8 cellular contexts compared by ENCODE assay signal in the genomic region with DNA sequence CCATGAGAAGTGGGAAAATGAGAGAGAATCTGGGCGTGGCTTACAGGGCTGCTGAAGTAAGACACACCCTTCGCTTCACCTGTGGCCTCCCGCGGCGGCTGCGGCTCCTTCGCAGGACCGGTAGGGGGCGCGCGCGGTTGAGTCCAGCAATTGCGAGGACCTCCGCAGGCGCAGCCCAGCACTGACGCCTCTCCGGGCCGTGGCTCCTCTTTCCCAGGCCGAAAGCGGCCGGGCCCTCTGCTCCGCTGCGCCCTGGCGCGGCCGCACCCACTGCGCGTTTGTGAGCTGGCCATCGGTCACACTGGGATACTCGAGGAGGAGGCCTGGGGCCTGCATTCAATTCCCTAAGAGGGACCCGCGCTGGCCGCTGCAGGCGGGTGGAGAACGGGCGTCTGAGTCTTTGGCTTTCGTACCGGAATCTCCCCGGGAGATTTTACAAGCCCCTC. TPM values are rescaled to one million over a fixed set of nuclear protein-coding genes. Genes with fewer than 3 reads are reported as not detected.
DNase-seq lines count a peak whose midpoint lies in the region; ATAC-seq, FAIRE-seq and TF ChIP-seq lines count a peak whose summit lies in the region.

TSS of gene LRRD1 (minus strand) at position 215 of the 446 bp plus-strand sequence. CDS start 13,940 bp downstream, outside the sequence.

- no peak within 1 kb of the TSS for H4K5ac ChIP-seq in H1 (ENCODE audit: insufficient read length, low read depth, low read length)

- no peaks in the 10 kb centered on the region for H3K36me3 ChIP-seq in H1 (ENCODE audit: control insufficient read depth in 2 of 4, insufficient read depth in 4 of 4, low read length in 3 of 4)

- H2AK5ac ChIP-seq in H1 (ENCODE audit: low read depth, low read length), result no peak within 1 kb of the TSS

- H3K23me2 ChIP-seq in H1 (ENCODE audit: low read depth, low read length), result no peaks in the 10 kb centered on the region

- no peak within 1 kb of the TSS for H2BK12ac ChIP-seq in H1 (ENCODE audit: low read depth, low read length)

- H3K4me1 Mint-ChIP-seq in memory B cell, result peaks cover 2% of the 10 kb centered on the region

- no peak within 1 kb of the TSS for H3K23ac ChIP-seq in H1 (ENCODE audit: insufficient read length)

- DNase-seq in ACHN (peak; percentile 89), NCI-H748 treated with DMSO at 0.1 percent for 48 hours (lab: John Stamatoyannopoulos, UW) (peak; percentile 87), H1 (ENCODE audit: low read depth in 1 of 2, low spot score in 2 of 2) (peak; percentile 65 to 100), memory B cell (ENCODE audit: low spot score in 2 of 2) (peak; percentile 85 to 96)
- peak; percentile 82 to 95 (median 87) for DNase-seq in activated CD8-positive, alpha-beta memory T cell treated with anti-CD3 and anti-CD28 coated beads for 48 hours (ENCODE audit: low read depth in 2 of 3, low spot score in 2 of 3)
- peak; percentile 77 for DNase-seq in stimulated activated CD8-positive, alpha-beta memory T cell treated with anti-CD3 and anti-CD28 coated beads, Interleukin-12 subunit alpha, Interleukin-12 subunit beta, amount 100 ng/mL, for 1 hour (ENCODE audit: low read depth)

- TF ChIP-seq POLR2A in H1 (IDR thresholded peaks at IDR 0.05; ENCODE audit: control extremely low read depth in 1 of 2, low read depth in 2 of 2, low read length in 2 of 2), result no peak

- peak within 1 kb of the TSS; percentile 83; the same call in 1 of the 2 replicates for H4K8ac ChIP-seq in H1 (ENCODE audit: extremely low read depth, insufficient read depth, low read length)

- H2BK120ac ChIP-seq in H1 (replicated peaks; ENCODE audit: low read depth, low read length), result no peak within 1 kb of the TSS

- H3K9me3 Mint-ChIP-seq in memory B cell, result peaks cover 1% of the 10 kb centered on the region

- CTCF ChIA-PET in H1 (lab: Charles Lee; ENCODE audit: partially characterized antibody), result interaction anchor here (0.8 to 1.3 kb wide), 17 partner anchors 9 to 299 kb away, joined by 3 to 7 read pairs (median 3); partner anchors contain the start of genes ANKIB1, CYP51A1, ERVW-1 and KRIT1

- H3K4me2 ChIP-seq in H1 (ENCODE audit: insufficient read depth in 1 of 2, low read depth in 2 of 2, low read length in 2 of 2), result peak within 1 kb of the TSS; percentile 69 to 75

- H2BK15ac ChIP-seq in H1 (ENCODE audit: low read length), result no peak within 1 kb of the TSS

- H3K4me1 ChIP-seq in H1 (replicated peaks in 1 of 4; ENCODE audit: control insufficient read depth in 3 of 4, insufficient read depth in 4 of 4, low read length in 3 of 4), result no peaks in the 10 kb centered on the region; a peak in 1 of 7 replicates

- in situ Hi-C loops in ACHN (cut with HindIII; ENCODE audit: low pct_ligation_motif_present, low pct_unique_long_range_greater_than_20kb, low sequenced_read_pairs), result no loop called here

- no peak within 1 kb of the TSS for H3K27ac ChIP-seq in H1 (ENCODE audit: low read depth, low read length)

- peak within 1 kb of the TSS in 1 of 4 experiments; percentile 21; a peak in 1 of 7 replicates for H3K9ac ChIP-seq in H1 (replicated peaks in 1 of 4; ENCODE audit: extremely low read depth in 1 of 4, low read depth in 3 of 4, low read length in 3 of 4)

- ATAC-seq in GM18861 (IDR thresholded peaks at IDR 0.05; ENCODE audit: unreplicated experiment) (peak; percentile 98), HG03103 (IDR thresholded peaks at IDR 0.05; ENCODE audit: low read depth, unreplicated experiment) (peak; percentile 100), memory B cell (ENCODE audit: low read depth) (peak; percentile 96)

- peaks cover 1 to 4% (median 3%) of the 10 kb centered on the region in 4 experiments; a peak in 4 of 7 replicates for H3K27me3 ChIP-seq in H1 (replicated peaks in 1 of 4; ENCODE audit: control insufficient read depth in 3 of 4, extremely low read depth in 1 of 4, insufficient read depth in 3 of 4, low read length in 3 of 4)

- H2AFZ ChIP-seq in H1 (ENCODE audit: low read length), result peak within 1 kb of the TSS; percentile 74

- POLR2A ChIA-PET in H1 (lab: Charles Lee; ENCODE audit: partially characterized antibody), result interaction anchor here (0.8 to 1.4 kb wide), 5 partner anchors 9 to 268 kb away, joined by 3 to 8 read pairs (median 4); partner anchors contain the start of genes CYP51A1 and GATAD1

- H2BK20ac ChIP-seq in H1 (ENCODE audit: low read length), result no peak within 1 kb of the TSS

- FAIRE-seq in H1 (lab: Jason Lieb, UNC), result peak; percentile 82

- no peak within 1 kb of the TSS for H2BK5ac ChIP-seq in H1 (ENCODE audit: low read depth, low read length)

- peak within 1 kb of the TSS; percentile 36 to 64 (median 54); a peak in 7 of 8 replicates for H3K4me3 ChIP-seq in H1 (ENCODE audit: extremely low read depth in 1 of 4, insufficient read depth in 2 of 4, low read depth in 3 of 4, low read length in 4 of 4)

- peak within 1 kb of the TSS; percentile 6; the same call in 1 of the 2 replicates for H3K18ac ChIP-seq in H1 (ENCODE audit: extremely low read depth, low read length)

- peak; percentile 86 to 97 (median 96) for TF ChIP-seq CTCF in H1 (IDR thresholded peaks at IDR 0.05; ENCODE audit: control extremely low read depth in 1 of 3, insufficient read depth in 1 of 3, low read depth in 1 of 3, low read length in 3 of 3)

- H3K56ac ChIP-seq in H1 (replicated peaks; ENCODE audit: insufficient read length, low read depth, low read length), result no peak within 1 kb of the TSS

- peak within 1 kb of the TSS; percentile 76 for H3K4me3 Mint-ChIP-seq in memory B cell

- no peak within 1 kb of the TSS for H3K4ac ChIP-seq in H1 (replicated peaks; ENCODE audit: insufficient read length, low read depth, low read length)

- WGBS in H1 (ENCODE audit: extremely low coverage in 1 of 2, insufficient coverage in 1 of 2, insufficient read length in 1 of 2, insufficient replicate concordance in 2 of 2, low coverage in 1 of 2, low lambda C conversion rate in 2 of 2, missing lambda C conversion rate in 1 of 2), 2 experiments, result 7% methylated on average over 39 of the region's 39 CpGs; no CpG with 5 or more reads in 1 of the 2 experiments

- H3K79me1 ChIP-seq in H1 (ENCODE audit: low read depth, low read length), result no peaks in the 10 kb centered on the region

- no peak within 1 kb of the TSS for H3K14ac ChIP-seq in H1 (ENCODE audit: insufficient read length)

- H3K27ac Mint-ChIP-seq in memory B cell, result no peak within 1 kb of the TSS

- H3K79me2 ChIP-seq in H1 (ENCODE audit: control insufficient read depth in 1 of 2, insufficient read depth in 2 of 2, low read length in 2 of 2), result no peaks in the 10 kb centered on the region

- no peaks in the 10 kb centered on the region for H3K9me3 ChIP-seq in H1 (ENCODE audit: insufficient read depth in 2 of 2, low read depth in 1 of 2, low read length in 1 of 2)

- no peaks in the 10 kb centered on the region for H4K20me1 ChIP-seq in H1 (replicated peaks in 1 of 2; ENCODE audit: control insufficient read depth in 1 of 2, insufficient read depth in 2 of 2, low read length in 2 of 2)

- no peak for TF ChIP-seq EP300 in H1 (IDR thresholded peaks at IDR 0.05; ENCODE audit: borderline replicate concordance in 1 of 2, low read depth in 2 of 2, low read length in 2 of 2)

- TF ChIP-seq RAD21 in H1 (IDR thresholded peaks at IDR 0.05 in 1 of 2, conservative IDR thresholded peaks at IDR 0.05 in 1 of 2; ENCODE audit: low read depth in 2 of 2, low read length in 2 of 2), result peak; percentile 68 to 69

- H3K27me3 Mint-ChIP-seq in memory B cell, result no peaks in the 10 kb centered on the region

- no peak within 1 kb of the TSS for H4K91ac ChIP-seq in H1 (replicated peaks; ENCODE audit: insufficient read length, low read length)

- H3K36me3 Mint-ChIP-seq in memory B cell, result no peaks in the 10 kb centered on the region

TF ChIP-seq in H1, 55 proteins besides CTCF, POLR2A, EP300 and RAD21 (continues in another document):
- TF ChIP-seq RBBP5 (IDR thresholded peaks at IDR 0.05; ENCODE audit: borderline replicate concordance, low read depth, low read length), result no peak; the same call in 1 of the 2 replicates
- TF ChIP-seq CHD2 (IDR thresholded peaks at IDR 0.05; ENCODE audit: low read length), result peak; percentile 44; the same call in 1 of the 2 replicates
- TF ChIP-seq BCL11A (IDR thresholded peaks at IDR 0.05; ENCODE audit: low read depth in 2 of 2, low read length in 2 of 2), result no peak
- no peak for TF ChIP-seq NANOG (IDR thresholded peaks at IDR 0.05; ENCODE audit: insufficient read depth, low read depth, low read length, poor library complexity, severe bottlenecking)
- no peak for TF ChIP-seq EGR1 (IDR thresholded peaks at IDR 0.05; ENCODE audit: borderline replicate concordance, low read depth, low read length)
- TF ChIP-seq TEAD4 (IDR thresholded peaks at IDR 0.05; ENCODE audit: low read depth, low read length), result no peak
- TF ChIP-seq EZH2 (IDR thresholded peaks at IDR 0.05; ENCODE audit: low read depth, low read length, severe bottlenecking), result peak; percentile 22
- TF ChIP-seq TAF1 (IDR thresholded peaks at IDR 0.05; ENCODE audit: low read depth, low read length), result peak; percentile 37; the same call in 1 of the 2 replicates
- TF ChIP-seq CHD1 (IDR thresholded peaks at IDR 0.05; ENCODE audit: low read depth, low read length), result no peak
- TF ChIP-seq JUND (IDR thresholded peaks at IDR 0.05; ENCODE audit: low read length), result no peak
- TF ChIP-seq RXRA (IDR thresholded peaks at IDR 0.05; ENCODE audit: insufficient read depth, low read depth, low read length), result no peak
- no peak for TF ChIP-seq POLR2AphosphoS5 (IDR thresholded peaks at IDR 0.05; ENCODE audit: low read depth, low read length)
- TF ChIP-seq SIX5 (IDR thresholded peaks at IDR 0.05; ENCODE audit: low read depth, low read length), result no peak
- no peak for TF ChIP-seq ATF3 (IDR thresholded peaks at IDR 0.05; ENCODE audit: insufficient read depth, low read depth, low read length)
- TF ChIP-seq TAF7 (optimal IDR thresholded peaks at IDR 0.05; ENCODE audit: borderline replicate concordance, low read depth, low read length), result no peak
- no peak for TF ChIP-seq SIRT6 (IDR thresholded peaks at IDR 0.05; ENCODE audit: low read length)
- no peak for TF ChIP-seq MAFK (IDR thresholded peaks at IDR 0.05; ENCODE audit: low read depth, low read length)

RNA-seq across cellular contexts. Expression of gene LRRD1, which starts in this region (rescaled TPM):
- not detected in 2 replicates for total RNA-seq in H1 (2021; fragmentation: NEBNext Ultra II Directional; extraction: Animal tissue kit (Norgen Biotek cat#: 25700))
- not detected in 2 replicates for polyA plus RNA-seq in H1 (2011; rRNA removed)
- polyA plus RNA-seq in H1 (2011; cell fraction: cytosol; rRNA removed), result not detected
- not detected for polyA plus RNA-seq in H1 (2011; cell fraction: nucleus; rRNA removed)
- polyA plus RNA-seq in H1 (2012, experiment 1 of 2), result not detected in 4 replicates
- not detected for polyA plus RNA-seq in H1 (2012, experiment 2 of 2)
- 0.04 TPM for polyA plus RNA-seq in H1 (2013, experiment 1 of 2)
- polyA plus RNA-seq in H1 (2013, experiment 2 of 2), result not detected
- polyA minus RNA-seq in H1 (2011; rRNA and poly(A)+ RNA removed), result not detected in 2 replicates
- polyA minus RNA-seq in H1 (2011; cell fraction: cytosol; rRNA and poly(A)+ RNA removed), result not detected
- not detected for polyA minus RNA-seq in H1 (2011; cell fraction: nucleus; rRNA and poly(A)+ RNA removed)

Comparison
In these comparisons a context has a peak if more than half of its experiments do, and no peak if none do; other contexts are left out.
1. Peak in DNase-seq, H3K4me3 ChIP-seq and H3K4me2 ChIP-seq in H1; RNA of the gene not detected or under 1 TPM.